ENCODE assay signal across 26 cellular contexts in the genomic region with DNA sequence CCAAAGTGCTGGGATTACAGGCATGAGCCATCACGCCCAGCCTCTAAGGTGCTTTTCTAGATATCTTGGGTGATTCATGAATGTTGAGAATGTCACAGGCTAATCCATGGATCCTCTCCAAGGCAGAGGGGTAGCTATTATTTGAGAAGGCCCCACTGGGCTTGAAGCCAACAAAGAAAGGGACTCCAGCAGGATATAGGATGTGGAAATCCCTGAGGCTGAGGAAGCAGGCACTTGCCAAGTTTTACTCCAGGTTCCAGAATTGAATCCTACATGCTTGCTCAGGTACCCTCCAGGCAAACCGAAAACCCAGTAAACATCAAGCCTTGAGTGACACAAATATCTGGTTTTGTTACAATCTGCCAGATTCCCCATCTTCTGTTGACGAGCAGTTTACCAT. TPM values are rescaled to one million over a fixed set of nuclear protein-coding genes. Genes with fewer than 3 reads are reported as not detected.
"Had no signal": no experiment of that assay in that cellular context is flagged by ENCODE, and none has a peak within 500 bp of the region (broad histone marks: within the 10 kb centered on the region; RNA-seq: fewer than 3 reads in every experiment).

No MANE protein-coding gene starts in this region.

- H3K27me3 ChIP-seq: right lobe of liver, suprapubic skin, thyroid gland had no signal

- DNase-seq: effector CD4-positive, alpha-beta T cell; endodermal cell; heart left ventricle; hippocampal formation; left colon; naive thymus-derived CD4-positive, alpha-beta T cell; nephron progenitor cell; psoas muscle; retina; right lobe of liver; stimulated activated CD4-positive, alpha-beta T cell treated with anti-CD3 and anti-CD28 coated beads, Interleukin-4, amount 100 ng/mL, for 1 hour; stimulated activated CD8-positive, alpha-beta memory T cell treated with anti-CD3 and anti-CD28 coated beads, Interleukin-4, amount 100 ng/mL, for 48 hours; stimulated activated naive CD8-positive, alpha-beta T cell treated with anti-CD3 and anti-CD28 coated beads, Interleukin-15, Interleukin-2, amounts not matched to agents 100 U/mL and 50 U/mL, for 24 hours; thyroid gland had no signal

- H3K4me3 Mint-ChIP-seq: endodermal cell; nephron progenitor cell; stimulated activated effector memory CD8-positive, alpha-beta T cell treated with anti-CD3 and anti-CD28 coated beads, Interleukin-12 subunit alpha, Interleukin-12 subunit beta, amount 100 ng/mL, for 72 hours; type B pancreatic cell had no signal

- H3K27me3 Mint-ChIP-seq: naive thymus-derived CD4-positive, alpha-beta T cell; type B pancreatic cell had no signal

- H3K9me3 ChIP-seq: heart left ventricle, psoas muscle, right lobe of liver, suprapubic skin, thyroid gland had no signal

- H3K36me3 ChIP-seq: heart left ventricle, right lobe of liver, suprapubic skin, thyroid gland had no signal

- H3K4me1 Mint-ChIP-seq: endodermal cell had no signal

- FAIRE-seq: endothelial cell of umbilical vein, frontal cortex, urothelium cell line had no signal

- H3K4me3 ChIP-seq: heart left ventricle, psoas muscle, right lobe of liver, suprapubic skin, thyroid gland had no signal

- H3K27ac ChIP-seq: heart left ventricle, psoas muscle, right lobe of liver, suprapubic skin, thyroid gland had no signal

- H3K27ac Mint-ChIP-seq: endodermal cell; nephron progenitor cell; stimulated activated effector memory CD8-positive, alpha-beta T cell treated with anti-CD3 and anti-CD28 coated beads, Interleukin-12 subunit alpha, Interleukin-12 subunit beta, amount 100 ng/mL, for 72 hours; type B pancreatic cell had no signal

- ATAC-seq: heart left ventricle; left colon; naive thymus-derived CD4-positive, alpha-beta T cell; psoas muscle; right lobe of liver; stimulated activated effector memory CD8-positive, alpha-beta T cell treated with anti-CD3 and anti-CD28 coated beads, Interleukin-12 subunit alpha, Interleukin-12 subunit beta, amount 100 ng/mL, for 72 hours; stimulated activated naive CD8-positive, alpha-beta T cell treated with anti-CD3 and anti-CD28 coated beads, Interleukin-15, Interleukin-2, amounts not matched to agents 100 U/mL and 50 U/mL, for 24 hours had no signal

- H3K4me1 ChIP-seq: heart left ventricle, psoas muscle, right lobe of liver, suprapubic skin, thyroid gland had no signal

- H3K9me3 Mint-ChIP-seq: stimulated activated effector memory CD8-positive, alpha-beta T cell treated with anti-CD3 and anti-CD28 coated beads, Interleukin-12 subunit alpha, Interleukin-12 subunit beta, amount 100 ng/mL, for 72 hours; type B pancreatic cell had no signal

RNA-seq across cellular contexts. Expression of a gene that starts 49.1 kb away (rescaled TPM):
- total RNA-seq: endodermal cell, endothelial cell of umbilical vein, frontal cortex, lung microvascular endothelial cell had no signal

RNA-seq across cellular contexts. Expression of a gene that starts 53.9 kb away (rescaled TPM):
- total RNA-seq: dermis microvascular lymphatic vessel endothelial cell, endodermal cell, endothelial cell of umbilical vein, frontal cortex, glomerular endothelial cell, heart left ventricle, kidney epithelial cell, left colon, liver, lung microvascular endothelial cell, omental fat pad, psoas muscle, right lobe of liver, suprapubic skin, thyroid gland had no signal
